Comparison of ENCODE assay signal across 18 cellular contexts in the genomic region with DNA sequence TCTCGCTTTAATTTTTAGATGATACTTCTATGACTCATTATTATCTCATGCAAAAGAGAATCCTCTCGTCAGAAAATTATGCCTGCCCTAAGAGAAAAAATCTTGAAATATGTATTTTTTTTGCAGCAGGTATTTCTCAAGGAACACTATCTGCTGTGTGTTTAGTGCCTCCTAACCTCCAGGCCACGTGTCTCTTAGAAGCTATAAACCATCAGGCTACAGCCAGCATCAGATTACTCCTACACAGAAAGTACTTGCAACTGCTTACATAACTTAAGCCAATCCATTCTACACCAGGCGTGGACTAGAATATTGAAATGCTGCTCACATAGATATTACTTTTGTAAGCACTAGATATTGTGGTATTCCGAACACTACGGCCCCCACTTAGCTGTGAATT.
"Had no signal": no experiment of that assay in that cellular context is flagged by ENCODE, and none has a peak within 500 bp of the region (broad histone marks: within the 10 kb centered on the region; RNA-seq: fewer than 3 reads in every experiment).

No MANE protein-coding gene starts in this region.

- ATAC-seq: activated T-helper 17 cell treated with anti-CD3 and anti-CD28 coated beads, Interleukin-2, amount 50 U/mL, for 72 hours; body of pancreas; esophagus mucosa; foreskin keratinocyte; left lung; natural killer cell treated with Interleukin-12 subunit alpha and Interleukin-12 subunit beta and Interleukin-15 and Interleukin-18, amount 100 ng/mL, for 72 hours; stimulated activated naive B cell treated with anti-CD40 and anti-IgM and Interleukin-4, amounts not matched to agents 10 μg/mL and 1 μg/mL and 100 μg/mL, for 72 hours; T-helper 17 cell; upper lobe of right lung had no signal

- H3K27ac Mint-ChIP-seq: activated naive CD4-positive, alpha-beta T cell treated with anti-CD3 and anti-CD28 coated beads, Interleukin-2, amount 10 ng/mL, durations not matched to agents 7 days and 5 days; activated T-helper 17 cell treated with anti-CD3 and anti-CD28 coated beads, Interleukin-2, amount 50 U/mL, for 72 hours; memory B cell; natural killer cell treated with Interleukin-12 subunit alpha and Interleukin-12 subunit beta and Interleukin-15 and Interleukin-18, amount 100 ng/mL, for 72 hours; stimulated activated naive B cell treated with anti-CD40 and anti-IgM and Interleukin-4, amounts not matched to agents 10 μg/mL and 1 μg/mL and 100 μg/mL, for 72 hours; T-helper 17 cell had no signal

- H3K4me3 Mint-ChIP-seq: activated naive CD4-positive, alpha-beta T cell treated with anti-CD3 and anti-CD28 coated beads, Interleukin-2, amount 10 ng/mL, durations not matched to agents 7 days and 5 days; activated T-helper 17 cell treated with anti-CD3 and anti-CD28 coated beads, Interleukin-2, amount 50 U/mL, for 72 hours; memory B cell; natural killer cell treated with Interleukin-12 subunit alpha and Interleukin-12 subunit beta and Interleukin-15 and Interleukin-18, amount 100 ng/mL, for 72 hours; stimulated activated naive B cell treated with anti-CD40 and anti-IgM and Interleukin-4, amounts not matched to agents 10 μg/mL and 1 μg/mL and 100 μg/mL, for 72 hours; T-helper 17 cell had no signal

- H3K4me1 ChIP-seq: body of pancreas, foreskin keratinocyte, left lung, upper lobe of right lung had no signal

- H3K36me3 ChIP-seq: left lung, sigmoid colon, upper lobe of right lung had no signal

- H3K36me3 Mint-ChIP-seq: activated naive CD4-positive, alpha-beta T cell treated with anti-CD3 and anti-CD28 coated beads, Interleukin-2, amount 10 ng/mL, durations not matched to agents 7 days and 5 days; memory B cell; stimulated activated naive B cell treated with anti-CD40 and anti-IgM and Interleukin-4, amounts not matched to agents 10 μg/mL and 1 μg/mL and 100 μg/mL, for 72 hours had no signal

- H3K27ac ChIP-seq: body of pancreas, foreskin keratinocyte, left lung, sigmoid colon, upper lobe of right lung had no signal

- H3K4me1 Mint-ChIP-seq: activated naive CD4-positive, alpha-beta T cell treated with anti-CD3 and anti-CD28 coated beads, Interleukin-2, amount 10 ng/mL, durations not matched to agents 7 days and 5 days; activated T-helper 17 cell treated with anti-CD3 and anti-CD28 coated beads, Interleukin-2, amount 50 U/mL, for 72 hours; memory B cell; stimulated activated naive B cell treated with anti-CD40 and anti-IgM and Interleukin-4, amounts not matched to agents 10 μg/mL and 1 μg/mL and 100 μg/mL, for 72 hours; T-helper 17 cell had no signal

- H3K4me3 ChIP-seq: body of pancreas, left lung, sigmoid colon, upper lobe of right lung had no signal

- H3K27me3 Mint-ChIP-seq: activated naive CD4-positive, alpha-beta T cell treated with anti-CD3 and anti-CD28 coated beads, Interleukin-2, amount 10 ng/mL, durations not matched to agents 7 days and 5 days; activated T-helper 17 cell treated with anti-CD3 and anti-CD28 coated beads, Interleukin-2, amount 50 U/mL, for 72 hours; memory B cell; natural killer cell treated with Interleukin-12 subunit alpha and Interleukin-12 subunit beta and Interleukin-15 and Interleukin-18, amount 100 ng/mL, for 72 hours; stimulated activated naive B cell treated with anti-CD40 and anti-IgM and Interleukin-4, amounts not matched to agents 10 μg/mL and 1 μg/mL and 100 μg/mL, for 72 hours; T-helper 17 cell had no signal

- DNase-seq: activated CD4-positive, alpha-beta T cell treated with anti-CD3 and anti-CD28 coated beads, Interleukin-2, amount 50 U/mL, for 1 hour; activated naive CD4-positive, alpha-beta T cell treated with anti-CD3 and anti-CD28 coated beads, Interleukin-2, amount 10 ng/mL, durations not matched to agents 7 days and 5 days; activated T-cell treated with anti-CD3 and anti-CD28 coated beads for 4 hours; amniotic stem cell; body of pancreas; dermis blood vessel endothelial cell; left lung; sigmoid colon; stimulated activated CD4-positive, alpha-beta T cell treated with anti-CD3 and anti-CD28 coated beads, Interleukin-2, amount 100 ng/mL, for 24 hours; stimulated activated naive B cell treated with anti-CD40 and anti-IgM and Interleukin-4, amounts not matched to agents 10 μg/mL and 1 μg/mL and 100 μg/mL, for 72 hours; substantia nigra; T-helper 17 cell; upper lobe of right lung had no signal

- H3K9me3 ChIP-seq: body of pancreas, sigmoid colon, upper lobe of right lung had no signal

- H3K27me3 ChIP-seq: body of pancreas, foreskin keratinocyte, left lung, sigmoid colon, upper lobe of right lung had no signal
